In genomic region chr12:10243803-10244520, GRCh38 we compare ENCODE assay signal across 1 cellular context.
TF ChIP-seq lines count a peak whose summit lies in the region.

No MANE protein-coding gene starts in this region.

TF ChIP-seq in GM12878, 131 proteins besides CTCF, POLR2A, EP300 and RAD21 (continued from another document and continues in another):
- TF ChIP-seq POLR2AphosphoS5 (IDR thresholded peaks at IDR 0.05; ENCODE audit: low read length) = no peak
- TF ChIP-seq SMAD1 (IDR thresholded peaks at IDR 0.05; ENCODE audit: low read depth, partially characterized antibody) = no peak
- 0 out of 2 replicates have a peak, but pooled peaks have one; percentile 38 for TF ChIP-seq MEF2A (IDR thresholded peaks at IDR 0.05; ENCODE audit: insufficient read depth, low read depth, low read length)
- no peak for TF ChIP-seq ZNF274 (IDR thresholded peaks at IDR 0.05; ENCODE audit: insufficient read depth, insufficient read length)
- no peak for TF ChIP-seq NFYA (IDR thresholded peaks at IDR 0.05; ENCODE audit: borderline replicate concordance, low read depth, low read length)
- no peak for TF ChIP-seq REST (IDR thresholded peaks at IDR 0.05; ENCODE audit: low read depth, low read length)
- no peak for TF ChIP-seq RCOR1 (conservative IDR thresholded peaks at IDR 0.05; ENCODE audit: low read depth, low read length)
- TF ChIP-seq E2F8 (IDR thresholded peaks at IDR 0.05; ENCODE audit: low read depth, partially characterized antibody) = no peak
- no peak for TF ChIP-seq SMAD5 (IDR thresholded peaks at IDR 0.05; ENCODE audit: low read depth)
- TF ChIP-seq RAD51 (IDR thresholded peaks at IDR 0.05) = no peak
- TF ChIP-seq CBFB (IDR thresholded peaks at IDR 0.05; ENCODE audit: low read depth) = peak; percentile 98
- TF ChIP-seq USF1 (IDR thresholded peaks at IDR 0.05; ENCODE audit: borderline replicate concordance, extremely low read length, insufficient read depth, low read depth, low read length) = no peak
- TF ChIP-seq EED (IDR thresholded peaks at IDR 0.05; ENCODE audit: low read depth) = peak; percentile 79
- TF ChIP-seq IRF3 (IDR thresholded peaks at IDR 0.05) = no peak
- TF ChIP-seq PAX5 (IDR thresholded peaks at IDR 0.05; ENCODE audit: borderline replicate concordance, low read depth, low read length) = peak; percentile 15; the same call in 1 of the 2 replicates
- no peak for TF ChIP-seq MXI1 (IDR thresholded peaks at IDR 0.05; ENCODE audit: low read depth, low read length)
- no peak for TF ChIP-seq MEF2B (IDR thresholded peaks at IDR 0.05; ENCODE audit: partially characterized antibody, poor library complexity, severe bottlenecking)
- TF ChIP-seq LARP7 (IDR thresholded peaks at IDR 0.05) = no peak
- TF ChIP-seq JUND (IDR thresholded peaks at IDR 0.05; ENCODE audit: low read depth, low read length) = no peak
- TF ChIP-seq PML (IDR thresholded peaks at IDR 0.05; ENCODE audit: low read length) = no peak
- TF ChIP-seq CREB1 (IDR thresholded peaks at IDR 0.05; ENCODE audit: low read depth) = 0 out of 2 replicates have a peak, but pooled peaks have one; percentile 24
- no peak for TF ChIP-seq PRDM15 (CRISPR knock-in tag; IDR thresholded peaks at IDR 0.05)
- TF ChIP-seq CHD1 (IDR thresholded peaks at IDR 0.05; ENCODE audit: low read depth, low read length) = no peak
- TF ChIP-seq ZBTB40 (IDR thresholded peaks at IDR 0.05; ENCODE audit: borderline replicate concordance) = no peak
- peak; percentile 48 for TF ChIP-seq SKIL (IDR thresholded peaks at IDR 0.05; ENCODE audit: low read depth, poor library complexity, severe bottlenecking)
- TF ChIP-seq SPI1 (IDR thresholded peaks at IDR 0.05; ENCODE audit: borderline replicate concordance, insufficient read depth, low read depth, low read length) = no peak
- no peak for TF ChIP-seq CBX5 (IDR thresholded peaks at IDR 0.05; ENCODE audit: low read depth)
- TF ChIP-seq TBL1XR1 (IDR thresholded peaks at IDR 0.05; ENCODE audit: low read depth, low read length) = 0 out of 2 replicates have a peak, but pooled peaks have one; percentile 25
- no peak for TF ChIP-seq ESRRA (IDR thresholded peaks at IDR 0.05; ENCODE audit: low read length)
- no peak for TF ChIP-seq NR2C2 (IDR thresholded peaks at IDR 0.05; ENCODE audit: borderline replicate concordance, control insufficient read depth, insufficient read length, low read depth)
- TF ChIP-seq RELB (IDR thresholded peaks at IDR 0.05; ENCODE audit: low read depth) = no peak
- no peak for TF ChIP-seq WRNIP1 (IDR thresholded peaks at IDR 0.05; ENCODE audit: borderline replicate concordance, low read depth, low read length)
- no peak for TF ChIP-seq POU2F2 (IDR thresholded peaks at IDR 0.05; ENCODE audit: borderline replicate concordance, low read depth, low read length)
- TF ChIP-seq BMI1 (IDR thresholded peaks at IDR 0.05; ENCODE audit: borderline replicate concordance) = peak; percentile 39; the same call in 1 of the 2 replicates
- TF ChIP-seq ATF3 (IDR thresholded peaks at IDR 0.05; ENCODE audit: borderline replicate concordance, extremely low read depth, low read depth, low read length) = no peak
- 0 out of 2 replicates have a peak, but pooled peaks have one; percentile 46 for TF ChIP-seq GABPA (IDR thresholded peaks at IDR 0.05; ENCODE audit: low read depth)
- TF ChIP-seq SUPT20H (IDR thresholded peaks at IDR 0.05; ENCODE audit: borderline replicate concordance, control insufficient read depth, low read depth, low read length) = no peak
- TF ChIP-seq IRF4 (IDR thresholded peaks at IDR 0.05; ENCODE audit: low read depth, low read length) = peak; percentile 57; the same call in 1 of the 2 replicates
- TF ChIP-seq ZZZ3 (IDR thresholded peaks at IDR 0.05; ENCODE audit: control insufficient read depth, insufficient read length, low read depth) = no peak
